In the genomic region with DNA sequence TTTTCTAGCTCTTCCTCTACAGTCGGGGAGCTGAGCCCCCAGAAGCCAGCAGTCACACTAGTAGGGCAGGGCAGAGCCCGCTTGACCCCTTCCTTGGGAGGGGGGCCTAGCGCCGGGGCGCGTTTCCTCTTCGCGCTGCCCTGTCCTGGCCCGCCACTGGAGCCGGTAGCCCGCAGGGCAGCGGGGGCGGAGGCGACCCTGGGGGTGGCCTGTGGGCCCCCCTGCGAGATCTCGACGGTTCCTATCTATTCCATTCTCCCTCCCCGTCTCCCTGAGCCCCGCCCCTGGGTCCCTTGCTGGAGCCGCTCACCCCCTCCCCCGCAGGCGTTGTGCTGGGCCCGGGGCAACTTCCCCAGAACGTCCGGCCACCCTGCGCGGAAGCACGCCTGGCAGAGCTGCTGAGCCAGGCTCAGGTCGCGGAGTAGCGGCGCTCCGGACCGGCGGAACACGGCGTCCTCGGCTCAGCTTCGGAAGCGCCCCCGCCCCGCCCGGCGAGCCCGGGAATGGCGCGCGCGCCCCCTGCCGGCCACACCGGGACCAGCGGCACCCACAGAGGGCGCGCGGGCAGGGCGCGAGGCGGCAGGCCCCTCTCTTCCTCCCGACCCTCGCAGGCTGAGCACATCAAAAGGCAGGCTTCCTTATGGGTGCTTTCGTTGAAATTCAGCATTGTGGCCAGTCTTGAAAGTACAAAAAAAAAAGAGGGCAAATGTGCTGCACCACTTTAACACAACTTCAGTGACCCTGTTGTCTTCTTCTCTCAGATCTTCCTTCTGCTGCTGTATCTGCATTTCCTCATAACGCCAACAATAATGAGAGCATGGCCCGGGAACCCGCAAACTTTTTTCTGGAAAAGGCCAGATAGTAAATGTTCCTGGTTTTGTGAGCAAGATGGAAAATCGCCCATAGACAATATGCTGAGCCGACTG, we compare ENCODE assay signal across 8 cellular contexts.
A peak's percentile ranks its signal among the peaks of the same experiment; 100 is the strongest.
DNase-seq lines count a peak whose midpoint lies in the region; ATAC-seq and TF ChIP-seq lines count a peak whose summit lies in the region.

No MANE protein-coding gene starts in this region.

- no peaks in the 10 kb centered on the region for H3K4me1 ChIP-seq in RWPE2 (ENCODE audit: insufficient read depth, poor library complexity, severe bottlenecking)
- peaks cover 5 to 11% of the 10 kb centered on the region in 2 donors for H3K4me1 ChIP-seq in ascending aorta

- intact Hi-C loops in ascending aorta (cut with DNase I), result loop anchor here (2.0 to 5.0 kb wide), 4 partner anchors 70 to 1336 kb away; no protein-coding TSS in a partner anchor

- H3K27me3 ChIP-seq in RWPE2 (ENCODE audit: insufficient read depth, poor library complexity, severe bottlenecking) (no peaks in the 10 kb centered on the region), ascending aorta (no peaks in the 10 kb centered on the region)

- H3K9me3 ChIP-seq in RWPE2 (ENCODE audit: severe bottlenecking), result no peaks in the 10 kb centered on the region
- H3K9me3 ChIP-seq in ascending aorta, result no peaks in the 10 kb centered on the region

- H3K36me3 ChIP-seq in RWPE2 (ENCODE audit: low read depth), result no peaks in the 10 kb centered on the region
- H3K36me3 ChIP-seq in ascending aorta, result no peaks in the 10 kb centered on the region

- TF ChIP-seq CTCF in RWPE2 (IDR thresholded peaks at IDR 0.05; ENCODE audit: poor library complexity, severe bottlenecking) (peak; percentile 98), ascending aorta (IDR thresholded peaks at IDR 0.05) (peak; percentile 55 to 96 (median 68))

- H3K4me3 ChIP-seq in RWPE2 (ENCODE audit: severe bottlenecking) (peak overlapping the region; percentile 35), ascending aorta (peak overlapping the region; percentile 51 to 77)

- H3K27ac ChIP-seq in RWPE2 (ENCODE audit: poor library complexity, severe bottlenecking), result peak overlapping the region; percentile 19
- H3K27ac ChIP-seq in ascending aorta, result peak overlapping the region; percentile 74 to 89

- DNase-seq in DMS114 treated with DMSO at 0.1 percent for 48 hours (lab: John Stamatoyannopoulos, UW; ENCODE audit: unreplicated experiment) (peak; percentile 22), HPDE6-E6E7 (ENCODE audit: extremely low spot score) (peak; percentile 54), RWPE2 (ENCODE audit: low spot score) (no peak), ascending aorta (ENCODE audit: low spot score in 2 of 2) (peak; percentile 29 to 87), hepatic stellate cell (ENCODE audit: low spot score) (peak; percentile 78), putamen (ENCODE audit: low spot score) (peak; percentile 19), DMS79 (lab: John Stamatoyannopoulos, UW) (no peak)

- ATAC-seq in GM21360 (IDR thresholded peaks at IDR 0.05; ENCODE audit: unreplicated experiment), result peak; percentile 89
- peak; percentile 82 for ATAC-seq in RWPE2 (ENCODE audit: low read depth)

Comparison
In these comparisons a context has a peak if more than half of its experiments do, and no peak if none do; other contexts are left out.
1. DNase-seq: peak in DMS114 treated with DMSO at 0.1 percent for 48 hours (single experiment), HPDE6-E6E7 (single experiment), ascending aorta (2 of 2), hepatic stellate cell (single experiment) and putamen (single experiment); none in RWPE2 (single experiment) and DMS79 (single experiment).